9 cellular contexts compared by ENCODE assay signal in the genomic region with DNA sequence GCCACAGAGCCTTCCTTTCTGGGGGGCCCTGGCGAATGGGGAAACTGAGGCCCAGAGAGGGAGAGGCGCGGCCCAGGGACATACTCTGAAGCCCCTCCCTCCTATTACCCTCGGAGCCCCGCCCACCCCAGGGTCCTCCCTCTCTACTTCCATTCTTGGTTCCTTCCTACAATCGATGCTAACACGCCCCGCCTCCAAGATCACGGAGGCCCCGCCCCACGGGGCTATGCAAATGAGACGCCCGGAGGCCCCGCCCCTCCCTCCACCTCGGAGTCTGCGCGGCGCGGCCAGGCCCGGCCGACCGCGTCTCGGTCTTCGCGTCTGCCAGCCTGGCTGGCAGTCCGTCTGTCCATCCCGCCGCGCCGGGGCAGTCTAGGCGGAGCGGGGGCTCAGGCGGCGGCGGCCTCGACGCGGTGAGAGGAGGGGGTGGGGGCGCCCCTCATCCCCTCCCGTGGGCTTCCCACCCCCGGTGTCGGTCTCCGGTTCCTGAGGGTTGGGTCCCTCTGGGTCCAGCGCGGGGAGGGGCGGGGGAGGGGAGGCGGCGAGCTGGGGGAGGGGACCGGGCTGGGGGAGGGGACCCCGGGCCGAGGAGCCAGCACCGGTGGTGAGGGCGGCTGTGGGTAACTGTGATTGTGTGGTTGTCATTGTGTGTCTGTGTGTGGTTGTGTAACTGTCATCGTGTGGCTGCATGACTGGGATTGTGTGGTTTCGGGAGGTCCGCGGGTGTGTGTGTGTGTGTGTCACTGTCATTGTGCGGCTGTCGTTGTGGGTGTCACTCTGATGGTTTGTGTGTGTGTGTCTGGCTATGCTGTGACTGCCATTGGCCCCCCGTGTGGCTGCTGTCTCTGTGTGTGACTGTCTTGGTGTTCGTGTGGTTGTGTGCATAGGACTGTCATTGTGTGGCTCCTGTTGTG. TPM values are rescaled to one million over a fixed set of nuclear protein-coding genes. Genes with fewer than 3 reads are reported as not detected.
DNase-seq lines count a peak whose midpoint lies in the region; FAIRE-seq and TF ChIP-seq lines count a peak whose summit lies in the region.
"Had no signal": no experiment of that assay in that cellular context is flagged by ENCODE, and none has a peak within 500 bp of the region (broad histone marks: within the 10 kb centered on the region; RNA-seq: fewer than 3 reads in every experiment).

A gene with protein sequence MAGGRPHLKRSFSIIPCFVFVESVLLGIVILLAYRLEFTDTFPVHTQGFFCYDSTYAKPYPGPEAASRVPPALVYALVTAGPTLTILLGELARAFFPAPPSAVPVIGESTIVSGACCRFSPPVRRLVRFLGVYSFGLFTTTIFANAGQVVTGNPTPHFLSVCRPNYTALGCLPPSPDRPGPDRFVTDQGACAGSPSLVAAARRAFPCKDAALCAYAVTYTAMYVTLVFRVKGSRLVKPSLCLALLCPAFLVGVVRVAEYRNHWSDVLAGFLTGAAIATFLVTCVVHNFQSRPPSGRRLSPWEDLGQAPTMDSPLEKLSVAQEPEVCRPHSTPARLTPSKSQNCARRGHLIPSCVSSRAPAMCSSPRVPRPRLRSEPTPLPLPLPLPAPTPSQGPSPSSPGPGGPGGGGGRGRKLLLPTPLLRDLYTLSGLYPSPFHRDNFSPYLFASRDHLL (plus strand): TSS at position 273 of the 914 bp plus-strand sequence. CDS start 2,242 bp downstream, outside the sequence.

- intact Hi-C loops in endothelial cell of umbilical vein (cut with micrococcal nuclease) = loop anchor here (1.0 kb wide), 2 partner anchors 9 to 26 kb away; a partner anchor contains a TSS

- TF ChIP-seq CTCF in D721Med (IDR thresholded peaks at IDR 0.05; ENCODE audit: insufficient read depth, missing control alignments) (no peak), OCI-LY1 (IDR thresholded peaks at IDR 0.05; ENCODE audit: low read length) (no peak), endothelial cell of umbilical vein (IDR thresholded peaks at IDR 0.05; ENCODE audit: extremely low read depth in 1 of 2, insufficient read depth in 1 of 2, low read depth in 1 of 2, low read length in 2 of 2) (no peak)

- dilution Hi-C loops in endothelial cell of umbilical vein (cut with MboI; ENCODE audit: extremely low pct_ligation_motif_present, low sequenced_read_pairs) = no loop called here

- no peak within 1 kb of the TSS for H2AFZ ChIP-seq in OCI-LY1 (ENCODE audit: low read length)
- H2AFZ ChIP-seq in endothelial cell of umbilical vein (ENCODE audit: low read depth, low read length) = no peak within 1 kb of the TSS
- no peak within 1 kb of the TSS for H2AFZ ChIP-seq in Karpas-422 (ENCODE audit: low read length)

- H3K4me1 ChIP-seq in OCI-LY1 (ENCODE audit: insufficient read depth, low read length, severe bottlenecking) (peaks cover 8% of the 10 kb centered on the region), endothelial cell of umbilical vein (ENCODE audit: control insufficient read depth, extremely low read depth, insufficient read depth, low read length) (no peaks in the 10 kb centered on the region), Karpas-422 (ENCODE audit: low read length) (no peaks in the 10 kb centered on the region)

- H3K4me3 ChIP-seq in OCI-LY1 (ENCODE audit: low read depth, low read length, poor library complexity, severe bottlenecking) (peak within 1 kb of the TSS; percentile 51), endothelial cell of umbilical vein (replicated peaks in 1 of 3; ENCODE audit: insufficient read depth in 1 of 3, low read depth in 1 of 3, low read length in 3 of 3) (peak within 1 kb of the TSS in 2 of 3 experiments; percentile 1 to 74), Karpas-422 (ENCODE audit: low read length) (no peak within 1 kb of the TSS)

- H3K27ac ChIP-seq in OCI-LY1 (ENCODE audit: low read depth, low read length, poor library complexity, severe bottlenecking) (no peak within 1 kb of the TSS), endothelial cell of umbilical vein (ENCODE audit: insufficient read depth, low read depth, low read length) (no peak within 1 kb of the TSS), Karpas-422 (ENCODE audit: low read length) (no peak within 1 kb of the TSS)
- H3K27ac ChIP-seq: epithelial cell of prostate had no signal

- POLR2A ChIA-PET in endothelial cell of umbilical vein (lab: Charles Lee) = interaction anchor here (0.6 kb wide), 1 partner anchor 142 kb away, joined by 3 read pairs; no protein-coding TSS in a partner anchor

- no peaks in the 10 kb centered on the region for H4K20me1 ChIP-seq in OCI-LY1 (ENCODE audit: insufficient read depth, low read length)
- H4K20me1 ChIP-seq in endothelial cell of umbilical vein (replicated peaks; ENCODE audit: control insufficient read depth, extremely low read depth, insufficient read depth, low read length) = no peaks in the 10 kb centered on the region
- H4K20me1 ChIP-seq in Karpas-422 (ENCODE audit: insufficient read depth, low read depth, low read length) = no peaks in the 10 kb centered on the region

- H3K36me3 ChIP-seq in OCI-LY1 (ENCODE audit: insufficient read depth, low read length) (no peaks in the 10 kb centered on the region), endothelial cell of umbilical vein (ENCODE audit: control insufficient read depth in 2 of 2, extremely low read depth in 1 of 2, insufficient read depth in 2 of 2, low read length in 2 of 2) (peaks cover 0 to 2% of the 10 kb centered on the region in 2 experiments), Karpas-422 (ENCODE audit: insufficient read depth, low read length) (no peaks in the 10 kb centered on the region)

- no peaks in the 10 kb centered on the region for H3F3A ChIP-seq in OCI-LY1 (ENCODE audit: insufficient read depth, low read length)

- CTCF ChIA-PET in endothelial cell of umbilical vein (lab: Charles Lee) = interaction anchor here (1.0 kb wide), 1 partner anchor 26 kb away, joined by 3 read pairs; no protein-coding TSS in a partner anchor

- H3K79me2 ChIP-seq in OCI-LY1 (ENCODE audit: insufficient read depth, low read length) = no peaks in the 10 kb centered on the region
- no peaks in the 10 kb centered on the region for H3K79me2 ChIP-seq in endothelial cell of umbilical vein (ENCODE audit: control insufficient read depth, insufficient read depth, low read length)
- H3K79me2 ChIP-seq in Karpas-422 (ENCODE audit: low read length) = no peaks in the 10 kb centered on the region

- FAIRE-seq in D721Med (lab: Jason Lieb, UNC) = no peak
- FAIRE-seq in endothelial cell of umbilical vein (lab: Jason Lieb, UNC) = peak; percentile 88

- no peaks in the 10 kb centered on the region for H3K9me1 ChIP-seq in endothelial cell of umbilical vein (replicated peaks; ENCODE audit: control insufficient read depth, extremely low read depth, insufficient read depth, low read length)

- H3K9ac ChIP-seq in OCI-LY1 (ENCODE audit: low read length) (peak within 1 kb of the TSS; percentile 24; the same call in 1 of the 2 replicates), endothelial cell of umbilical vein (replicated peaks; ENCODE audit: extremely low read depth, insufficient read depth, low read length) (peak within 1 kb of the TSS; percentile 28), Karpas-422 (ENCODE audit: low read length) (no peak within 1 kb of the TSS)

- DNase-seq in D721Med (ENCODE audit: insufficient read length, low spot score) = peak; percentile 98
- DNase-seq in HS-5 (ENCODE audit: low read depth) = peak; percentile 74
- DNase-seq in activated T-cell treated with anti-CD3 and anti-CD28 coated beads for 24 hours (ENCODE audit: low read depth) = peak; percentile 79
- peak; percentile 94 for DNase-seq in endothelial cell of umbilical vein (ENCODE audit: low read depth, low spot score)
- peak; percentile 82 for DNase-seq in midbrain (lab: John Stamatoyannopoulos, UW)
- DNase-seq in stimulated activated CD8-positive, alpha-beta memory T cell treated with anti-CD3 and anti-CD28 coated beads, Interleukin-15, amount 100 ng/mL, for 24 hours (ENCODE audit: low read depth) = peak; percentile 66
- no peak for DNase-seq in Karpas-422

- H3K9me2 ChIP-seq in OCI-LY1 (ENCODE audit: low read depth, low read length) (no peaks in the 10 kb centered on the region), Karpas-422 (replicated peaks; ENCODE audit: insufficient read depth, low read length) (no peaks in the 10 kb centered on the region)

- no TSS peak for BruUV-seq in endothelial cell of umbilical vein (replicated peaks; lab: Mats Ljungman, UMichigan)

- peak; percentile 79 for TF ChIP-seq POLR2A in endothelial cell of umbilical vein (IDR thresholded peaks at IDR 0.05; ENCODE audit: low read depth, low read length)

- H3K4me2 ChIP-seq in OCI-LY1 (ENCODE audit: low read length) = peak within 1 kb of the TSS; percentile 56
- peak within 1 kb of the TSS; percentile 0 for H3K4me2 ChIP-seq in endothelial cell of umbilical vein (ENCODE audit: insufficient read depth, low read length)
- H3K4me2 ChIP-seq in Karpas-422 (ENCODE audit: low read depth, low read length, poor library complexity, severe bottlenecking) = no peak within 1 kb of the TSS

- 0 out of 2 replicates have a peak, but pooled peaks cover 5% of the 10 kb centered on the region for H3K27me3 ChIP-seq in OCI-LY1 (ENCODE audit: insufficient read depth, low read length)
- no peaks in the 10 kb centered on the region for H3K27me3 ChIP-seq in endothelial cell of umbilical vein (ENCODE audit: control insufficient read depth in 2 of 2, insufficient read depth in 2 of 2, low read length in 2 of 2)
- H3K27me3 ChIP-seq in Karpas-422 (ENCODE audit: low read length) = no peaks in the 10 kb centered on the region

- H3K9me3 ChIP-seq in OCI-LY1 (ENCODE audit: low read length) (no peaks in the 10 kb centered on the region), endothelial cell of umbilical vein (replicated peaks; ENCODE audit: control insufficient read depth, insufficient read depth, low read length) (no peaks in the 10 kb centered on the region), Karpas-422 (ENCODE audit: low read length) (no peaks in the 10 kb centered on the region)

TF ChIP-seq in endothelial cell of umbilical vein, 7 proteins besides CTCF, POLR2A, EP300 and RAD21:
- TF ChIP-seq GATA2 (IDR thresholded peaks at IDR 0.05; ENCODE audit: insufficient read depth, insufficient read length, low read depth, low read length) = no peak
- peak; percentile 85 for TF ChIP-seq POLR2AphosphoS5 (IDR thresholded peaks at IDR 0.05; ENCODE audit: insufficient read depth, low read depth, low read length)

RNA-seq across cellular contexts. Expression of the gene that starts here (rescaled TPM):
- total RNA-seq in endothelial cell of umbilical vein = 22.8 and 23.7 TPM in 2 replicates
- polyA plus RNA-seq in endothelial cell of umbilical vein = 28.7 and 34.5 TPM in 2 replicates
- polyA plus RNA-seq in endothelial cell of umbilical vein (2011; cell fraction: cytosol; rRNA removed) = 14.0 and 19.1 TPM in 2 replicates
- 36.5 and 47.7 TPM in 2 replicates for polyA plus RNA-seq in endothelial cell of umbilical vein (2011; cell fraction: nucleus; rRNA removed)
- 24.8 and 32.4 TPM in 2 replicates for polyA plus RNA-seq in endothelial cell of umbilical vein (2012)
- polyA minus RNA-seq in endothelial cell of umbilical vein = 10.7 and 14.5 TPM in 2 replicates
- polyA minus RNA-seq in endothelial cell of umbilical vein (2011; cell fraction: cytosol; rRNA and poly(A)+ RNA removed) = 6.2 TPM
- 5.4 and 14.8 TPM in 2 replicates for polyA minus RNA-seq in endothelial cell of umbilical vein (2011; cell fraction: nucleus; rRNA and poly(A)+ RNA removed)
- total RNA-seq in Karpas-422 (2014; rRNA removed; shearing (Covaris generic); ENCODE audit: low replicate concordance) = 0.43 and 0.67 TPM in 2 replicates

Comparison
In these comparisons a context has a peak if more than half of its experiments do, and no peak if none do; other contexts are left out.
1. RNA of the gene that starts here (total RNA-seq): 22.8 to 23.7 TPM in endothelial cell of umbilical vein; 0.43 to 0.67 TPM in Karpas-422; every median in the first group is over 10 times any median in the second.